17 cellular contexts compared by ENCODE assay signal in the genomic region with DNA sequence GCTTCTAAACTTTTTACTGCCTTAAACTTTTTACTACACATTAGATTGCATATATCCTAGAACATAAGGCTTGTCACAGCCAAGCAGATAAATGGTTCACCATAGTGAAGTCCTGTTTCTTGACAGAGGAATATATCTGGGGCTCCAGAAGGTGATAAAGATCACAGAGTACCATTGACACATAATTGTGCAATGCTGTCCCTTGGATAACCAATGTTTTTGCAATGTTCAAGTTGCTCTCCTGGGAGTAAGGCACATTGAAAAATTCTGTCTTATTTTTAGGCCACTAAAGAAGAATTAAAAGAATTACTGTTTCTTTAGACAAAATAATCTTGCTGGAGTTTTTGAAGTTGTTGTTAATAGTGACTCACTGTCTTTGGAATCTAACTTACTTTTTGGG.
DNase-seq lines count a peak whose midpoint lies in the region; ATAC-seq and TF ChIP-seq lines count a peak whose summit lies in the region.
"Had no signal": no experiment of that assay in that cellular context is flagged by ENCODE, and none has a peak within 500 bp of the region (broad histone marks: within the 10 kb centered on the region; RNA-seq: fewer than 3 reads in every experiment).

No MANE protein-coding gene starts in this region.

- H3K4me1 ChIP-seq in mammary epithelial cell (ENCODE audit: insufficient read depth, low read length) (no peaks in the 10 kb centered on the region), mesenchymal stem cell (ENCODE audit: control insufficient read depth, insufficient read depth, low read depth, low read length) (no peaks in the 10 kb centered on the region), PC-9 (replicated peaks; ENCODE audit: insufficient read depth) (no peaks in the 10 kb centered on the region)
- H3K4me1 ChIP-seq: Peyer's patch had no signal

- H3K9ac ChIP-seq in mammary epithelial cell (ENCODE audit: insufficient read depth, low read length) (no peak overlapping the region), mesenchymal stem cell (ENCODE audit: low read length) (no peak overlapping the region)

- H2BK15ac ChIP-seq in mesenchymal stem cell (ENCODE audit: low read depth, poor library complexity, severe bottlenecking): no peak overlapping the region

- dilution Hi-C loops in mammary epithelial cell (cut with HindIII; ENCODE audit: low sequenced_read_pairs): no loop called here

- no peaks in the 10 kb centered on the region for H3K79me2 ChIP-seq in mammary epithelial cell (ENCODE audit: insufficient read depth, low read length)
- no peaks in the 10 kb centered on the region for H3K79me2 ChIP-seq in PC-9 (ENCODE audit: low read depth)

- H3K79me1 ChIP-seq in mesenchymal stem cell (replicated peaks; ENCODE audit: low read length, poor library complexity, severe bottlenecking): no peaks in the 10 kb centered on the region

- no peaks in the 10 kb centered on the region for H3K36me3 Mint-ChIP-seq in MCF 10A (ENCODE audit: insufficient read depth, unreplicated experiment)

- intact Hi-C loops in MCF 10A (cut with micrococcal nuclease): no loop called here
- intact Hi-C loops in mammary epithelial cell (cut with micrococcal nuclease): no loop called here
- intact Hi-C loops in PC-9 (cut with micrococcal nuclease; ENCODE audit: unreplicated experiment): no loop called here

- H3K4me3 Mint-ChIP-seq in MCF 10A (ENCODE audit: unreplicated experiment): no peak overlapping the region

- H2AFZ ChIP-seq in mammary epithelial cell (ENCODE audit: low read depth, low read length) (no peak overlapping the region), mesenchymal stem cell (ENCODE audit: low read depth, low read length) (no peak overlapping the region), PC-9 (no peak overlapping the region)

- in situ Hi-C loops in mammary epithelial cell (cut with MboI; ENCODE audit: low sequenced_read_pairs in 2 of 2): no loop called here

- H2BK12ac ChIP-seq in mesenchymal stem cell (ENCODE audit: low read length in 2 of 2): no peak overlapping the region

- no peak overlapping the region for H4K91ac ChIP-seq in mesenchymal stem cell (ENCODE audit: low read length)

- H4K20me1 ChIP-seq in mammary epithelial cell (ENCODE audit: insufficient read depth, low read length): no peaks in the 10 kb centered on the region
- no peaks in the 10 kb centered on the region for H4K20me1 ChIP-seq in PC-9 (ENCODE audit: insufficient read depth)

- no peaks in the 10 kb centered on the region for H3K36me3 ChIP-seq in mammary epithelial cell (ENCODE audit: insufficient read depth, low read length)
- H3K36me3 ChIP-seq in mesenchymal stem cell (ENCODE audit: control insufficient read depth in 1 of 2, insufficient read depth in 2 of 2, low read depth in 1 of 2, low read length in 2 of 2): no peaks in the 10 kb centered on the region
- no peaks in the 10 kb centered on the region for H3K36me3 ChIP-seq in PC-9 (ENCODE audit: low read depth)
- H3K36me3 ChIP-seq: Peyer's patch had no signal

- POLR2A ChIA-PET in MCF 10A (lab: Yijun Ruan, JAX) (interaction anchor here (1.9 kb wide), 1 partner anchor 22 kb away, joined by 4 read pairs; no protein-coding TSS in a partner anchor), PC-9 (lab: Charles Lee; ENCODE audit: unreplicated experiment) (no interaction called here)

- H3K4ac ChIP-seq in mesenchymal stem cell (ENCODE audit: low read depth in 1 of 2, low read length in 2 of 2): no peak overlapping the region

- no peak overlapping the region for H3K18ac ChIP-seq in mesenchymal stem cell (ENCODE audit: low read depth in 1 of 2, low read length in 2 of 2)

- H2AK5ac ChIP-seq in mesenchymal stem cell (ENCODE audit: low read length, severe bottlenecking): no peak overlapping the region

- H3K4me3 ChIP-seq in mammary epithelial cell (replicated peaks in 1 of 3; ENCODE audit: insufficient read depth in 1 of 3, low read depth in 2 of 3, low read length in 3 of 3) (no peak overlapping the region), mesenchymal stem cell (ENCODE audit: insufficient read depth in 1 of 2, low read depth in 1 of 2, low read length in 2 of 2) (no peak overlapping the region), PC-9 (no peak overlapping the region)
- H3K4me3 ChIP-seq: Peyer's patch had no signal

- no peak overlapping the region for H3K23ac ChIP-seq in mesenchymal stem cell (ENCODE audit: low read length in 2 of 2)

- no peak overlapping the region for H3K4me2 ChIP-seq in mammary epithelial cell (ENCODE audit: insufficient read depth, low read depth, low read length)
- no peak overlapping the region for H3K4me2 ChIP-seq in mesenchymal stem cell (ENCODE audit: low read length, poor library complexity, severe bottlenecking)
- no peak overlapping the region for H3K4me2 ChIP-seq in PC-9

- no peaks in the 10 kb centered on the region for H3K27me3 ChIP-seq in mammary epithelial cell (ENCODE audit: insufficient read depth, low read length)
- H3K27me3 ChIP-seq in mesenchymal stem cell (ENCODE audit: control insufficient read depth in 1 of 2, insufficient read depth in 1 of 2, low read length in 2 of 2): no peaks in the 10 kb centered on the region
- H3K27me3 ChIP-seq in PC-9 (ENCODE audit: insufficient read depth, low read depth): no peaks in the 10 kb centered on the region
- H3K27me3 ChIP-seq: Peyer's patch had no signal

- BruUV-seq in MCF 10A (replicated peaks; lab: Mats Ljungman, UMichigan) (no TSS peak), mammary epithelial cell (replicated peaks; lab: Mats Ljungman, UMichigan) (no TSS peak), PC-9 (replicated peaks; lab: Mats Ljungman, UMichigan) (no TSS peak)

- H3K14ac ChIP-seq in mesenchymal stem cell (ENCODE audit: low read length in 2 of 2): no peak overlapping the region

- no peaks in the 10 kb centered on the region for H3K9me2 ChIP-seq in PC-9 (ENCODE audit: insufficient read depth)

- H3K27ac ChIP-seq in mammary epithelial cell (ENCODE audit: insufficient read depth, low read depth, low read length) (no peak overlapping the region), mesenchymal stem cell (ENCODE audit: low read length, poor library complexity, severe bottlenecking) (peak overlapping the region; percentile 20), PC-9 (no peak overlapping the region)
- H3K27ac ChIP-seq: C4-2B, Peyer's patch had no signal

- DNase-seq in MCF 10A (ENCODE audit: unreplicated experiment): no peak
- no peak for DNase-seq in mammary epithelial cell
- peak; percentile 13 for DNase-seq in amniotic epithelial cell (ENCODE audit: low read depth)
- DNase-seq in mesenchymal stem cell: peak; percentile 30
- no peak for DNase-seq in kidney glomerular epithelial cell (lab: John Stamatoyannopoulos, UW)
- DNase-seq in PC-9: no peak
- DNase-seq: DMS 273 treated with DMSO at 0.1 percent for 48 hours, MM.1S, NCI-H1436 treated with DMSO at 0.1 percent for 48 hours, NCI-H2029 treated with DMSO at 0.1 percent for 48 hours, NCI-H2171 treated with DMSO at 0.1 percent for 48 hours, NCI-H510A treated with DMSO at 0.1 percent for 48 hours, Peyer's patch, SHP77 had no signal

- ATAC-seq in GM18873 (IDR thresholded peaks at IDR 0.05; ENCODE audit: low FRiP score, unreplicated experiment) (no peak), GM21723 (IDR thresholded peaks at IDR 0.05; ENCODE audit: unreplicated experiment) (no peak)

- CTCF ChIA-PET in MCF 10A (lab: Yijun Ruan, JAX): no interaction called here
- CTCF ChIA-PET in mammary epithelial cell (lab: Charles Lee; ENCODE audit: low non-redundant PET): no interaction called here
- CTCF ChIA-PET in PC-9 (lab: Charles Lee): no interaction called here

- peaks cover 9% of the 10 kb centered on the region for H3K4me1 Mint-ChIP-seq in MCF 10A (ENCODE audit: insufficient read depth, unreplicated experiment)

- TF ChIP-seq CTCF in MCF 10A (IDR thresholded peaks at IDR 0.05; ENCODE audit: unreplicated experiment): no peak
- TF ChIP-seq CTCF in mammary epithelial cell (conservative IDR thresholded peaks at IDR 0.05 in 1 of 2, IDR thresholded peaks at IDR 0.05 in 1 of 2; ENCODE audit: extremely low read depth in 1 of 2, insufficient read depth in 1 of 2, low read depth in 1 of 2, low read length in 2 of 2): no peak
- TF ChIP-seq CTCF in PC-9 (conservative IDR thresholded peaks at IDR 0.05): no peak

- no peak overlapping the region for H2BK120ac ChIP-seq in mesenchymal stem cell (ENCODE audit: low read depth, low read length)

- no peak overlapping the region for H2BK5ac ChIP-seq in mesenchymal stem cell (ENCODE audit: low read depth, low read length, poor library complexity, severe bottlenecking)

- peak overlapping the region; percentile 54 for H3K27ac Mint-ChIP-seq in MCF 10A (ENCODE audit: low read depth, unreplicated experiment)

- H4K8ac ChIP-seq in mesenchymal stem cell (ENCODE audit: low read length): no peak overlapping the region

- H3K9me3 ChIP-seq in mammary epithelial cell (replicated peaks; ENCODE audit: insufficient read depth, low read length) (no peaks in the 10 kb centered on the region), mesenchymal stem cell (ENCODE audit: control insufficient read depth, low read length) (no peaks in the 10 kb centered on the region), PC-9 (ENCODE audit: insufficient read depth, low read depth) (no peaks in the 10 kb centered on the region)
- H3K9me3 ChIP-seq: Peyer's patch had no signal

- no peaks in the 10 kb centered on the region for H3K27me3 Mint-ChIP-seq in MCF 10A (ENCODE audit: insufficient read depth, unreplicated experiment)

- no peaks in the 10 kb centered on the region for H3F3A ChIP-seq in PC-9 (ENCODE audit: insufficient read depth, low read depth)

- no peaks in the 10 kb centered on the region for H3K9me3 Mint-ChIP-seq in MCF 10A (ENCODE audit: unreplicated experiment)

Comparison
In these comparisons a context has a peak if more than half of its experiments do, and no peak if none do; other contexts are left out.
1. DNase-seq: peak in amniotic epithelial cell (single experiment) and mesenchymal stem cell (single experiment); none in MCF 10A (single experiment), mammary epithelial cell (single experiment), kidney glomerular epithelial cell (single experiment) and PC-9 (0 of 2).